Comparison of ENCODE assay signal across 20 cellular contexts in the genomic region with DNA sequence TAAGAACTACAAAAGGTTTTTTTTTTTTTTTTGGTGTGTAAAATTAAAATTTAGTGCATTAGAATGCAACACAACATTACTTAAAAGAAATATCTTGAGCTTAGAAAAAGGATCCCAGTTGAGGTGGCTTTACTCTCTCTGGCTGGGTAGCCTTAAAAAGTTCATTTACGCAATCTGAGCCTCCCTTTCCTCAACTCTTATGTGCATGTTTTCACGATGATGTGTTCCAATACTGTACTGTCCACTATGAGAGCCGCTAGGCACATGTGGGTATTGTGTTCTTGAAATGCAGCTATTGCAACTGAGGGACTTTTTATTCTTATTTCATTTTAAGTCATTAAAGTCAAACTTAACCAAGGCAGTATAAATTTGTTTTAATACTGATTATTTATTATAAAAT.
DNase-seq lines count a peak whose midpoint lies in the region; ATAC-seq, FAIRE-seq and TF ChIP-seq lines count a peak whose summit lies in the region.
"Had no signal": no experiment of that assay in that cellular context is flagged by ENCODE, and none has a peak within 500 bp of the region (broad histone marks: within the 10 kb centered on the region; RNA-seq: fewer than 3 reads in every experiment).

No MANE protein-coding gene starts in this region.

- peaks cover 23% of the 10 kb centered on the region for H3K4me1 Mint-ChIP-seq in astrocyte (ENCODE audit: low read depth, unreplicated experiment)
- H3K4me1 Mint-ChIP-seq in activated T-cell treated with anti-CD3 and anti-CD28 coated beads, Interleukin-2, amount 50 U/mL, for 24 hours (ENCODE audit: low read depth): no peaks in the 10 kb centered on the region
- H3K4me1 Mint-ChIP-seq: CD8-positive, alpha-beta memory T cell had no signal

- H3K36me3 ChIP-seq in astrocyte (ENCODE audit: insufficient read depth, low read length): no peaks in the 10 kb centered on the region
- no peaks in the 10 kb centered on the region for H3K36me3 ChIP-seq in kidney epithelial cell (ENCODE audit: control insufficient read depth, insufficient read depth, low read length)
- H3K36me3 ChIP-seq in ascending aorta: no peaks in the 10 kb centered on the region
- H3K36me3 ChIP-seq: SJSA1 had no signal

- H3K4me3 ChIP-seq in A549 (no peak overlapping the region), astrocyte (ENCODE audit: insufficient read depth, low read depth, low read length) (no peak overlapping the region), kidney epithelial cell (ENCODE audit: low read depth, low read length) (no peak overlapping the region), ascending aorta (no peak overlapping the region)
- H3K4me3 ChIP-seq: SJSA1 had no signal

- no peaks in the 10 kb centered on the region for H4K20me1 ChIP-seq in astrocyte (ENCODE audit: insufficient read depth, low read length)

- DNase-seq in A549 (ENCODE audit: low read depth in 1 of 2, low spot score in 1 of 2) (no peak), HS-5 (ENCODE audit: low read depth) (peak; percentile 48), astrocyte (ENCODE audit: low read depth) (peak; percentile 87), kidney epithelial cell (ENCODE audit: low read depth) (peak; percentile 34), GM10248 (ENCODE audit: extremely low spot score) (no peak), NCI-H345 treated with DMSO at 0.1 percent for 48 hours (lab: John Stamatoyannopoulos, UW; ENCODE audit: unreplicated experiment) (no peak), ascending aorta (ENCODE audit: low spot score in 2 of 2) (no peak)
- no peak for DNase-seq in activated T-cell treated with anti-CD3 and anti-CD28 coated beads, Interleukin-2, amount 50 U/mL, for 24 hours
- DNase-seq: activated CD4-positive, CD25-positive, alpha-beta regulatory T cell treated with anti-CD3 and anti-CD28 coated beads, Interleukin-2, amount 50 U/mL, for 72 hours; amniotic stem cell; CD8-positive, alpha-beta memory T cell; KBM-7; NCI-H1092; NCI-H2081; NCI-H524 had no signal

- H3K27me3 Mint-ChIP-seq in astrocyte (ENCODE audit: low read depth, unreplicated experiment): no peaks in the 10 kb centered on the region
- H3K27me3 Mint-ChIP-seq in activated T-cell treated with anti-CD3 and anti-CD28 coated beads, Interleukin-2, amount 50 U/mL, for 24 hours: no peaks in the 10 kb centered on the region
- H3K27me3 Mint-ChIP-seq: CD8-positive, alpha-beta memory T cell; stimulated activated naive CD8-positive, alpha-beta T cell treated with anti-CD3 and anti-CD28 coated beads, Interleukin-15, Interleukin-2, amounts not matched to agents 100 ng/mL and 50 ng/mL, for 24 hours had no signal

- 73% methylated on average over 3 of the region's 3 CpGs for WGBS in A549 (ENCODE audit: missing lambda C conversion rate)

- H3K9me3 ChIP-seq in A549 (no peaks in the 10 kb centered on the region), astrocyte (ENCODE audit: insufficient read depth, low read depth, low read length) (no peaks in the 10 kb centered on the region), ascending aorta (no peaks in the 10 kb centered on the region)
- H3K9me3 ChIP-seq: SJSA1 had no signal

- intact Hi-C loops in ascending aorta (cut with DNase I): no loop called here

- H3K9me3 Mint-ChIP-seq in astrocyte (ENCODE audit: unreplicated experiment): no peaks in the 10 kb centered on the region
- H3K9me3 Mint-ChIP-seq in activated T-cell treated with anti-CD3 and anti-CD28 coated beads, Interleukin-2, amount 50 U/mL, for 24 hours: no peaks in the 10 kb centered on the region
- H3K9me3 Mint-ChIP-seq: nephron; stimulated activated naive CD8-positive, alpha-beta T cell treated with anti-CD3 and anti-CD28 coated beads, Interleukin-15, Interleukin-2, amounts not matched to agents 100 ng/mL and 50 ng/mL, for 24 hours had no signal

- POLR2A ChIA-PET in A549 (lab: Yijun Ruan, JAX) (interaction anchor here (0.6 kb wide), 1 partner anchor 530 kb away, joined by 3 read pairs; no protein-coding TSS in a partner anchor), GM10248 (lab: Yijun Ruan, JAX) (no interaction called here)

- H3K79me2 ChIP-seq in astrocyte (ENCODE audit: insufficient read depth, low read length): no peaks in the 10 kb centered on the region

- CTCF ChIA-PET in A549 (lab: Yijun Ruan, JAX) (interaction anchor here (0.6 kb wide), 1 partner anchor 15 kb away, joined by 3 read pairs; no protein-coding TSS in a partner anchor), GM10248 (lab: Yijun Ruan, JAX) (interaction anchor here (1.8 kb wide), 1 partner anchor 13 kb away, joined by 5 read pairs; no protein-coding TSS in a partner anchor)

- no peak overlapping the region for H3K9ac ChIP-seq in astrocyte (ENCODE audit: low read length)

- H3K4me1 ChIP-seq in A549 (peaks cover 26% of the 10 kb centered on the region), astrocyte (ENCODE audit: insufficient read depth, low read length) (peaks cover 8% of the 10 kb centered on the region), ascending aorta (no peaks in the 10 kb centered on the region)

- no peak overlapping the region for H2AFZ ChIP-seq in astrocyte (ENCODE audit: low read depth, low read length)

- TF ChIP-seq POLR2A in A549 (IDR thresholded peaks at IDR 0.05; ENCODE audit: low read length): no peak

- no peak for TF ChIP-seq RAD21 in A549 (conservative IDR thresholded peaks at IDR 0.05 in 1 of 2, IDR thresholded peaks at IDR 0.05 in 1 of 2)

- no peaks in the 10 kb centered on the region for H3K36me3 Mint-ChIP-seq in astrocyte (ENCODE audit: low read depth, unreplicated experiment)
- no peaks in the 10 kb centered on the region for H3K36me3 Mint-ChIP-seq in activated T-cell treated with anti-CD3 and anti-CD28 coated beads, Interleukin-2, amount 50 U/mL, for 24 hours (ENCODE audit: low read depth)
- H3K36me3 Mint-ChIP-seq: CD8-positive, alpha-beta memory T cell had no signal

- TF ChIP-seq CTCF in A549 (IDR thresholded peaks at IDR 0.05): no peak
- TF ChIP-seq CTCF in astrocyte (IDR thresholded peaks at IDR 0.05; ENCODE audit: insufficient read depth, low read depth, low read length): no peak
- TF ChIP-seq CTCF in kidney epithelial cell (IDR thresholded peaks at IDR 0.05; ENCODE audit: insufficient read depth, low read length, poor library complexity, severe bottlenecking): no peak
- TF ChIP-seq CTCF in GM10248 (IDR thresholded peaks at IDR 0.05; ENCODE audit: control extremely low read depth, extremely low read depth, low read depth, missing control alignments): no peak
- TF ChIP-seq CTCF in ascending aorta (IDR thresholded peaks at IDR 0.05): no peak

- peak overlapping the region; percentile 35 for H3K27ac Mint-ChIP-seq in astrocyte (ENCODE audit: unreplicated experiment)
- H3K27ac Mint-ChIP-seq in activated T-cell treated with anti-CD3 and anti-CD28 coated beads, Interleukin-2, amount 50 U/mL, for 24 hours: no peak overlapping the region
- H3K27ac Mint-ChIP-seq: CD8-positive, alpha-beta memory T cell; nephron; stimulated activated naive CD8-positive, alpha-beta T cell treated with anti-CD3 and anti-CD28 coated beads, Interleukin-15, Interleukin-2, amounts not matched to agents 100 ng/mL and 50 ng/mL, for 24 hours had no signal

- no peak overlapping the region for H3K27ac ChIP-seq in A549
- H3K27ac ChIP-seq in astrocyte (ENCODE audit: low read depth, low read length): no peak overlapping the region
- no peak overlapping the region for H3K27ac ChIP-seq in ascending aorta
- H3K27ac ChIP-seq: SJSA1 had no signal

- no peak overlapping the region for H3K4me3 Mint-ChIP-seq in astrocyte (ENCODE audit: unreplicated experiment)
- no peak overlapping the region for H3K4me3 Mint-ChIP-seq in activated T-cell treated with anti-CD3 and anti-CD28 coated beads, Interleukin-2, amount 50 U/mL, for 24 hours
- H3K4me3 Mint-ChIP-seq: CD8-positive, alpha-beta memory T cell; nephron; stimulated activated naive CD8-positive, alpha-beta T cell treated with anti-CD3 and anti-CD28 coated beads, Interleukin-15, Interleukin-2, amounts not matched to agents 100 ng/mL and 50 ng/mL, for 24 hours had no signal

- H3K27me3 ChIP-seq in astrocyte (ENCODE audit: insufficient read depth, low read length): no peaks in the 10 kb centered on the region
- no peaks in the 10 kb centered on the region for H3K27me3 ChIP-seq in kidney epithelial cell (ENCODE audit: control insufficient read depth, insufficient read depth, low read length)
- no peaks in the 10 kb centered on the region for H3K27me3 ChIP-seq in ascending aorta
- H3K27me3 ChIP-seq: SJSA1 had no signal

- no peak for FAIRE-seq in A549 (lab: Jason Lieb, UNC)
- FAIRE-seq in astrocyte (lab: Jason Lieb, UNC): peak; percentile 37
- FAIRE-seq: A204.1, colon had no signal

- no peak for TF ChIP-seq EP300 in A549 (IDR thresholded peaks at IDR 0.05)

- ATAC-seq in A549: no peak

- H3K4me2 ChIP-seq in A549 (peak overlapping the region; percentile 27; the same call in 2 of the 3 replicates), astrocyte (ENCODE audit: low read length) (peak overlapping the region; percentile 65)

TF ChIP-seq in A549, 52 proteins besides CTCF, POLR2A, EP300 and RAD21:
- TF ChIP-seq CEBPB (IDR thresholded peaks at IDR 0.05) (0 out of 4 replicates have a peak, but pooled peaks of 1 of the 2 experiments have one; percentile 36), HOXA7 (CRISPR knock-in tag; IDR thresholded peaks at IDR 0.05) (no peak)

Comparison
In these comparisons a context has a peak if more than half of its experiments do, and no peak if none do; other contexts are left out.
1. DNase-seq: peak in HS-5 (single experiment), astrocyte (single experiment) and kidney epithelial cell (single experiment); none in A549 (0 of 2), activated T-cell treated with anti-CD3 and anti-CD28 coated beads, Interleukin-2, amount 50 U/mL, for 24 hours (single experiment), GM10248 (single experiment), NCI-H345 treated with DMSO at 0.1 percent for 48 hours (single experiment) and ascending aorta (0 of 2).